ENCODE assay signal across 18 cellular contexts in genomic region chr5:132096904-132097303, GRCh38. TPM values are rescaled to one million over a fixed set of nuclear protein-coding genes. Genes with fewer than 3 reads are reported as not detected.
A peak's percentile ranks its signal among the peaks of the same experiment; 100 is the strongest.
DNase-seq lines count a peak whose midpoint lies in the region; ATAC-seq and TF ChIP-seq lines count a peak whose summit lies in the region.
"Had no signal": no experiment of that assay in that cellular context is flagged by ENCODE, and none has a peak within 500 bp of the region (broad histone marks: within the 10 kb centered on the region; RNA-seq: fewer than 3 reads in every experiment).

No MANE protein-coding gene starts in this region.

- no peaks in the 10 kb centered on the region for H3K4me1 ChIP-seq in vagina

- peak overlapping the region; percentile 46 for H3K27ac Mint-ChIP-seq in T-helper 2 cell treated with Interferon-gamma antibody and Interleukin-4, amounts not matched to agents 5 μg/mL and 100 μg/mL, for 36 hours
- peak overlapping the region; percentile 75 for H3K27ac Mint-ChIP-seq in stimulated activated naive CD8-positive, alpha-beta T cell treated with anti-CD3 and anti-CD28 coated beads, Interleukin-15, Interleukin-2, amounts not matched to agents 100 ng/mL and 50 ng/mL, for 24 hours
- H3K27ac Mint-ChIP-seq in stimulated activated naive CD8-positive, alpha-beta T cell treated with anti-CD3 and anti-CD28 coated beads, Interleukin-15, amount 100 ng/mL, for 72 hours = peak overlapping the region in 1 of 2 donors; percentile 3
- H3K27ac Mint-ChIP-seq in natural killer cell = peak overlapping the region; percentile 78 to 92

- no peaks in the 10 kb centered on the region for H3K27me3 ChIP-seq in vagina

- H3K27ac ChIP-seq in vagina = no peak overlapping the region

- no peaks in the 10 kb centered on the region for H3K27me3 Mint-ChIP-seq in T-helper 2 cell treated with Interferon-gamma antibody and Interleukin-4, amounts not matched to agents 5 μg/mL and 100 μg/mL, for 36 hours (ENCODE audit: low read depth)
- H3K27me3 Mint-ChIP-seq in stimulated activated naive CD8-positive, alpha-beta T cell treated with anti-CD3 and anti-CD28 coated beads, Interleukin-15, Interleukin-2, amounts not matched to agents 100 ng/mL and 50 ng/mL, for 24 hours = no peaks in the 10 kb centered on the region
- no peaks in the 10 kb centered on the region for H3K27me3 Mint-ChIP-seq in stimulated activated naive CD8-positive, alpha-beta T cell treated with anti-CD3 and anti-CD28 coated beads, Interleukin-15, amount 100 ng/mL, for 72 hours
- peaks cover 5 to 7% of the 10 kb centered on the region in 2 donors for H3K27me3 Mint-ChIP-seq in natural killer cell (ENCODE audit: low read depth in 2 of 2)

- H3K9me3 ChIP-seq in vagina = no peaks in the 10 kb centered on the region

- no peak overlapping the region for H3K4me3 ChIP-seq in vagina

- peaks cover 14% of the 10 kb centered on the region for H3K36me3 Mint-ChIP-seq in T-helper 2 cell treated with Interferon-gamma antibody and Interleukin-4, amounts not matched to agents 5 μg/mL and 100 μg/mL, for 36 hours (ENCODE audit: low read depth)
- H3K36me3 Mint-ChIP-seq in stimulated activated naive CD8-positive, alpha-beta T cell treated with anti-CD3 and anti-CD28 coated beads, Interleukin-15, Interleukin-2, amounts not matched to agents 100 ng/mL and 50 ng/mL, for 24 hours (ENCODE audit: low read depth) = peaks cover 5% of the 10 kb centered on the region
- no peaks in the 10 kb centered on the region for H3K36me3 Mint-ChIP-seq in natural killer cell

- no peak for DNase-seq in T-helper 2 cell treated with Interferon-gamma antibody and Interleukin-4, amounts not matched to agents 5 μg/mL and 100 μg/mL, for 36 hours (ENCODE audit: low spot score)
- no peak for DNase-seq in T-helper 2 cell
- no peak for DNase-seq in stimulated activated naive CD8-positive, alpha-beta T cell treated with anti-CD3 and anti-CD28 coated beads, Interleukin-15, amount 100 ng/mL, for 72 hours
- no peak for DNase-seq in natural killer cell
- no peak for DNase-seq in NCI-H2196 (lab: John Stamatoyannopoulos, UW; ENCODE audit: unreplicated experiment)
- DNase-seq in NCI-H345 (lab: John Stamatoyannopoulos, UW) = no peak
- no peak for DNase-seq in vagina (ENCODE audit: extremely low spot score in 2 of 2)
- DNase-seq: 8988T, COR-L47, KG1, NCI-H1105 treated with DMSO at 0.1 percent for 48 hours, NCI-H1694, NCI-H2081 treated with DMSO at 0.1 percent for 48 hours, NCI-H510A, NCI-H748 treated with DMSO at 0.1 percent for 48 hours had no signal

- intact Hi-C loops in natural killer cell (cut with micrococcal nuclease) (no loop called here), vagina (cut with DNase I) (no loop called here)

- no peak for TF ChIP-seq CTCF in natural killer cell (IDR thresholded peaks at IDR 0.05)
- no peak for TF ChIP-seq CTCF in vagina (IDR thresholded peaks at IDR 0.05)

- H3K36me3 ChIP-seq in vagina = no peaks in the 10 kb centered on the region

- no peak for TF ChIP-seq POLR2A in vagina (IDR thresholded peaks at IDR 0.05)

- peaks cover 63% of the 10 kb centered on the region for H3K4me1 Mint-ChIP-seq in T-helper 2 cell treated with Interferon-gamma antibody and Interleukin-4, amounts not matched to agents 5 μg/mL and 100 μg/mL, for 36 hours (ENCODE audit: low read depth)
- peaks cover 85% of the 10 kb centered on the region for H3K4me1 Mint-ChIP-seq in stimulated activated naive CD8-positive, alpha-beta T cell treated with anti-CD3 and anti-CD28 coated beads, Interleukin-15, Interleukin-2, amounts not matched to agents 100 ng/mL and 50 ng/mL, for 24 hours (ENCODE audit: low read depth)
- H3K4me1 Mint-ChIP-seq in stimulated activated naive CD8-positive, alpha-beta T cell treated with anti-CD3 and anti-CD28 coated beads, Interleukin-15, amount 100 ng/mL, for 72 hours = peaks cover 74% of the 10 kb centered on the region
- peaks cover 61 to 69% of the 10 kb centered on the region in 2 donors for H3K4me1 Mint-ChIP-seq in natural killer cell

- no peak for ATAC-seq in stimulated activated naive CD8-positive, alpha-beta T cell treated with anti-CD3 and anti-CD28 coated beads, Interleukin-15, amount 100 ng/mL, for 72 hours
- no peak for ATAC-seq in natural killer cell

- H3K9me3 Mint-ChIP-seq in T-helper 2 cell treated with Interferon-gamma antibody and Interleukin-4, amounts not matched to agents 5 μg/mL and 100 μg/mL, for 36 hours = no peaks in the 10 kb centered on the region
- no peaks in the 10 kb centered on the region for H3K9me3 Mint-ChIP-seq in stimulated activated naive CD8-positive, alpha-beta T cell treated with anti-CD3 and anti-CD28 coated beads, Interleukin-15, Interleukin-2, amounts not matched to agents 100 ng/mL and 50 ng/mL, for 24 hours
- H3K9me3 Mint-ChIP-seq in stimulated activated naive CD8-positive, alpha-beta T cell treated with anti-CD3 and anti-CD28 coated beads, Interleukin-15, amount 100 ng/mL, for 72 hours = peaks cover 0 to under 1% of the 10 kb centered on the region in 2 donors
- H3K9me3 Mint-ChIP-seq in natural killer cell = no peaks in the 10 kb centered on the region

- no peak overlapping the region for H3K4me3 Mint-ChIP-seq in T-helper 2 cell treated with Interferon-gamma antibody and Interleukin-4, amounts not matched to agents 5 μg/mL and 100 μg/mL, for 36 hours
- H3K4me3 Mint-ChIP-seq in stimulated activated naive CD8-positive, alpha-beta T cell treated with anti-CD3 and anti-CD28 coated beads, Interleukin-15, Interleukin-2, amounts not matched to agents 100 ng/mL and 50 ng/mL, for 24 hours = no peak overlapping the region
- H3K4me3 Mint-ChIP-seq in stimulated activated naive CD8-positive, alpha-beta T cell treated with anti-CD3 and anti-CD28 coated beads, Interleukin-15, amount 100 ng/mL, for 72 hours = no peak overlapping the region
- no peak overlapping the region for H3K4me3 Mint-ChIP-seq in natural killer cell

RNA-seq across cellular contexts. Expression of gene CSF2, which starts 23.3 kb away (rescaled TPM):
- total RNA-seq in natural killer cell (1 to 10 TPM in 1 of 3 donors, under 1 TPM in 2; 0.65 to 1.2 (median 0.82) TPM), vagina (not detected)
- total RNA-seq: OCI-LY7 had no signal

RNA-seq across cellular contexts. Expression of gene IL3, which starts 36.4 kb away (rescaled TPM):
- total RNA-seq in natural killer cell (not detected), vagina (not detected)
- total RNA-seq: H4, OCI-LY7 had no signal
